ENCODE assay signal across 28 cellular contexts in the genomic region with DNA sequence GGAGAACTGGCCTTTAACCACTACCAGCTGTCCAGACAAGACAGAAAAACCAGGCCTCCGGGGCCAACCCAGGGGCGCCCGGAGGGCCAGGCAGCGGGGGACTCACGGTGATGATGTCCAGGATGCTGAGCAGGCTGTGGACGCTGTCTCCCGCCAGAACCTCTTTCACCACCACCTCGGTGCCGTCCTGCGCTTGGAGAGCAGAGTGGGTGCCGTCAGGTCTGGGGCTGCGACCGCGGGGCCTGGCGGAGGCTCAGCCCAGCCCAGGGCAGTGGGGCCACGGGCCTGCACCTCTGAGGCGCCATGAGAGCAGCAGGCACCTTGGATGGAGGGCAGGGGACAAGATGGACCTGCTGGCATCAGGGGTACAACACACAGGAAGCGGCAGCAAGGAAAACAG.
"Had no signal": no experiment of that assay in that cellular context is flagged by ENCODE, and none has a peak within 500 bp of the region (broad histone marks: within the 10 kb centered on the region; RNA-seq: fewer than 3 reads in every experiment).

No MANE protein-coding gene starts in this region.

- H3K27me3 ChIP-seq: brain microvascular endothelial cell had no signal

- H3K36me3 ChIP-seq: brain microvascular endothelial cell had no signal

- H3K27ac ChIP-seq: brain microvascular endothelial cell, epithelial cell of prostate had no signal

- ATAC-seq: activated CD4-positive, alpha-beta T cell treated with anti-CD3 and anti-CD28 coated beads for 36 hours; activated CD8-positive, alpha-beta memory T cell treated with anti-CD3 and anti-CD28 coated beads, Interleukin-2, amount 10 ng/mL, durations not matched to agents 7 days and 5 days; activated CD8-positive, alpha-beta T cell treated with anti-CD3 and anti-CD28 coated beads, Interleukin-2, amount 10 ng/mL, durations not matched to agents 7 days and 5 days; activated naive CD4-positive, alpha-beta T cell treated with anti-CD3 and anti-CD28 coated beads, Interleukin-2, amount 50 U/mL, for 72 hours; effector memory CD8-positive, alpha-beta T cell; esophagus mucosa had no signal

- DNase-seq: activated CD4-positive, alpha-beta memory T cell treated with anti-CD3 and anti-CD28 coated beads for 36 hours; activated CD4-positive, alpha-beta T cell treated with anti-CD3 and anti-CD28 coated beads for 36 hours; activated CD4-positive, alpha-beta T cell treated with anti-CD3 and anti-CD28 coated beads, Interleukin-2, amount 10 ng/mL, durations not matched to agents 24 days and 14 days; activated CD4-positive, CD25-positive, alpha-beta regulatory T cell; activated CD4-positive, CD25-positive, alpha-beta regulatory T cell treated with anti-CD3 and anti-CD28 coated beads, Interleukin-2, amount 50 U/mL, for 72 hours; activated CD8-positive, alpha-beta memory T cell treated with anti-CD3 and anti-CD28 coated beads, Interleukin-2, amount 10 ng/mL, durations not matched to agents 7 days and 5 days; activated CD8-positive, alpha-beta memory T cell treated with anti-CD3 and anti-CD28 coated beads, Interleukin-2, amount 50 U/mL, for 4 hours; activated CD8-positive, alpha-beta T cell treated with anti-CD3 and anti-CD28 coated beads, Interleukin-2, amount 10 ng/mL, durations not matched to agents 7 days and 5 days; activated gamma-delta T cell; activated naive CD4-positive, alpha-beta T cell; activated naive CD4-positive, alpha-beta T cell treated with anti-CD3 and anti-CD28 coated beads, Interleukin-2, amount 10 ng/mL, durations not matched to agents 7 days and 5 days; activated naive CD8-positive, alpha-beta T cell treated with anti-CD3 and anti-CD28 coated beads, Interleukin-2, amount 10 ng/mL, durations not matched to agents 7 days and 5 days; activated T-cell treated with anti-CD3 and anti-CD28 coated beads, Interleukin-2, amount 50 U/mL, for 1 hour; activated T-cell treated with anti-CD3 and anti-CD28 coated beads, Interleukin-2, amount 50 U/mL, for 48 hours; anterior cingulate cortex; brain microvascular endothelial cell; cortex of kidney; dermis blood vessel endothelial cell; effector CD4-positive, alpha-beta T cell; effector memory CD8-positive, alpha-beta T cell; foreskin fibroblast; head of caudate nucleus; T-helper 2 cell had no signal

- H3K9me3 Mint-ChIP-seq: central memory CD8-positive, alpha-beta T cell; effector memory CD8-positive, alpha-beta T cell had no signal

- H3K4me3 Mint-ChIP-seq: activated CD4-positive, alpha-beta memory T cell treated with anti-CD3 and anti-CD28 coated beads for 36 hours; activated CD4-positive, alpha-beta T cell treated with anti-CD3 and anti-CD28 coated beads for 36 hours; activated CD4-positive, alpha-beta T cell treated with anti-CD3 and anti-CD28 coated beads, Interleukin-2, amount 10 ng/mL, durations not matched to agents 24 days and 14 days; activated CD8-positive, alpha-beta memory T cell treated with anti-CD3 and anti-CD28 coated beads, Interleukin-2, amount 10 ng/mL, durations not matched to agents 7 days and 5 days; activated CD8-positive, alpha-beta T cell treated with anti-CD3 and anti-CD28 coated beads, Interleukin-2, amount 10 ng/mL, durations not matched to agents 7 days and 5 days; activated naive CD4-positive, alpha-beta T cell treated with anti-CD3 and anti-CD28 coated beads, Interleukin-2, amount 10 ng/mL, durations not matched to agents 7 days and 5 days; activated naive CD8-positive, alpha-beta T cell treated with anti-CD3 and anti-CD28 coated beads, Interleukin-2, amount 10 ng/mL, durations not matched to agents 7 days and 5 days; activated T-helper 1 cell treated with anti-CD3 and anti-CD28 coated beads, Interleukin-12 subunit alpha, Interleukin-12 subunit beta, Interleukin-2, Interleukin-4 antibody, amounts not matched to agents 30 ng/mL and 10 ng/mL and 1 ng/mL, durations not matched to agents 14 hours and 24 hours and 36 hours; central memory CD8-positive, alpha-beta T cell; effector memory CD8-positive, alpha-beta T cell had no signal

- H3K27me3 Mint-ChIP-seq: activated CD4-positive, alpha-beta memory T cell treated with anti-CD3 and anti-CD28 coated beads for 36 hours; activated CD4-positive, alpha-beta T cell treated with anti-CD3 and anti-CD28 coated beads for 36 hours; activated CD4-positive, alpha-beta T cell treated with anti-CD3 and anti-CD28 coated beads, Interleukin-2, amount 10 ng/mL, durations not matched to agents 24 days and 14 days; activated CD8-positive, alpha-beta memory T cell treated with anti-CD3 and anti-CD28 coated beads, Interleukin-2, amount 10 ng/mL, durations not matched to agents 7 days and 5 days; activated naive CD4-positive, alpha-beta T cell treated with anti-CD3 and anti-CD28 coated beads, Interleukin-2, amount 10 ng/mL, durations not matched to agents 7 days and 5 days; activated naive CD8-positive, alpha-beta T cell treated with anti-CD3 and anti-CD28 coated beads, Interleukin-2, amount 10 ng/mL, durations not matched to agents 7 days and 5 days; central memory CD8-positive, alpha-beta T cell had no signal

- H3K27ac Mint-ChIP-seq: activated CD4-positive, alpha-beta memory T cell treated with anti-CD3 and anti-CD28 coated beads for 36 hours; activated CD4-positive, alpha-beta T cell treated with anti-CD3 and anti-CD28 coated beads for 36 hours; activated CD4-positive, alpha-beta T cell treated with anti-CD3 and anti-CD28 coated beads, Interleukin-2, amount 10 ng/mL, durations not matched to agents 24 days and 14 days; activated CD8-positive, alpha-beta memory T cell treated with anti-CD3 and anti-CD28 coated beads, Interleukin-2, amount 10 ng/mL, durations not matched to agents 7 days and 5 days; activated CD8-positive, alpha-beta T cell treated with anti-CD3 and anti-CD28 coated beads, Interleukin-2, amount 10 ng/mL, durations not matched to agents 7 days and 5 days; activated naive CD4-positive, alpha-beta T cell treated with anti-CD3 and anti-CD28 coated beads, Interleukin-2, amount 10 ng/mL, durations not matched to agents 7 days and 5 days; activated naive CD4-positive, alpha-beta T cell treated with anti-CD3 and anti-CD28 coated beads, Interleukin-2, amount 50 U/mL, for 72 hours; activated naive CD8-positive, alpha-beta T cell treated with anti-CD3 and anti-CD28 coated beads, Interleukin-2, amount 10 ng/mL, durations not matched to agents 7 days and 5 days; activated T-helper 1 cell treated with anti-CD3 and anti-CD28 coated beads, Interleukin-12 subunit alpha, Interleukin-12 subunit beta, Interleukin-2, Interleukin-4 antibody, amounts not matched to agents 30 ng/mL and 10 ng/mL and 1 ng/mL, durations not matched to agents 14 hours and 24 hours and 36 hours; effector memory CD8-positive, alpha-beta T cell had no signal
